In the genomic region with DNA sequence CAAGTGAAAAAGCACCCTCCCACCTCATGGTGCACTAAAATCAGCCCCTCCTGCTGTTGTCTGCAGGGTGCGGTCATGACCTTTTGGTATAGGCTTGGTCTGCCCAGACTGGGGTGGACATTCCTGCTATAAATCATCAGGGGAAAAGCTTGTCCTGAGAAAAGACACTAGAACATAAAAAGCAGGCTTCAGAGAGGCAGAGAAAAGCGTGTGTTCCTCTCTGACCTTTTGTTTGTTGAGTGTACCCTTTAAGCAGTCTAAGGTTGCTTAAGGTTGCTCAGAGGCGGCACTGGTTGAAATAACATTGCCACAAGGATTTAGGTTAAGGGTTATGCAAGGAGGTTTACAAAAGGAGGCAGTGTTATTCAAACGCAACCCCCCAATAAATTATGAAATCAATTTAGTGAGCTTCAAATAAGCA, we compare ENCODE assay signal across 1 cellular context.
A peak's percentile ranks its signal among the peaks of the same experiment; 100 is the strongest.
TF ChIP-seq lines count a peak whose summit lies in the region.

No MANE protein-coding gene starts in this region.

TF ChIP-seq in H1, 55 proteins besides CTCF, POLR2A, EP300 and RAD21:
- TF ChIP-seq CEBPB (IDR thresholded peaks at IDR 0.05; ENCODE audit: low read depth, low read length) (0 out of 2 replicates have a peak, but pooled peaks have one; percentile 6), EZH2 (IDR thresholded peaks at IDR 0.05; ENCODE audit: low read depth, low read length, severe bottlenecking) (no peak)
